Comparison of ENCODE assay signal across 18 cellular contexts in the genomic region with DNA sequence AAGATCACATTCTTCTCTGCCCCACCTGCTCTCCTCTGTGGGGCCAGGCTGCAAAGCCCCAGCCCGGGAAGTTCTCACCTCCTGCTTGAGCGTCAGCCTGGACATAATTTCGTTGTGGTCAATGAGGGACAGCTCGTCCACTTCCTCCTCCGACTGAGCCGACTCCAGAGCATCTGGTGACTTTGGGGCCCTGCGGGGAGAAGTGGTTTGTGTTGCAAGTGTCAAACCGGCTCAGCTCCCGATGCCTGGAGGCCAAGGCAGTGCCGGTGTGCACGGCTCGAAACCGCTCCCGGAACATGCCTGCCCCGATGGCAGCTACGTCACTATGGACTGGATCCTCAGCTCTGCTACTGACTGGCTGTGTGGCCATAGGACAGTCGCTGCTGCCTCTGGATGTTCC. TPM values are rescaled to one million over a fixed set of nuclear protein-coding genes. Genes with fewer than 3 reads are reported as not detected.
DNase-seq lines count a peak whose midpoint lies in the region; ATAC-seq and TF ChIP-seq lines count a peak whose summit lies in the region.
"Had no signal": no experiment of that assay in that cellular context is flagged by ENCODE, and none has a peak within 500 bp of the region (broad histone marks: within the 10 kb centered on the region; RNA-seq: fewer than 3 reads in every experiment).

No MANE protein-coding gene starts in this region.

- H3K4me3 Mint-ChIP-seq in stimulated activated naive B cell treated with anti-CD40 and anti-IgM and Interleukin-4, amounts not matched to agents 10 μg/mL and 1 μg/mL and 100 μg/mL, for 72 hours = no peak overlapping the region
- H3K4me3 Mint-ChIP-seq: CD4-positive, alpha-beta T cell; mesothelial cell of epicardium had no signal

- H3K9me3 ChIP-seq in mammary epithelial cell (replicated peaks; ENCODE audit: insufficient read depth, low read length) = no peaks in the 10 kb centered on the region
- H3K9me3 ChIP-seq: SK-N-SH had no signal

- peak overlapping the region; percentile 51 for H3K27ac Mint-ChIP-seq in stimulated activated naive B cell treated with anti-CD40 and anti-IgM and Interleukin-4, amounts not matched to agents 10 μg/mL and 1 μg/mL and 100 μg/mL, for 72 hours
- H3K27ac Mint-ChIP-seq: CD4-positive, alpha-beta T cell; mesothelial cell of epicardium had no signal

- H3K36me3 ChIP-seq in mammary epithelial cell (ENCODE audit: insufficient read depth, low read length) = no peaks in the 10 kb centered on the region

- ATAC-seq in left lobe of liver = peak; percentile 38
- ATAC-seq in stimulated activated naive B cell treated with anti-CD40 and anti-IgM and Interleukin-4, amounts not matched to agents 10 μg/mL and 1 μg/mL and 100 μg/mL, for 72 hours (replicated peaks) = no peak
- no peak for ATAC-seq in HG02852 (IDR thresholded peaks at IDR 0.05; ENCODE audit: unreplicated experiment)
- no peak for ATAC-seq in GM18498 (IDR thresholded peaks at IDR 0.05; ENCODE audit: unreplicated experiment)
- ATAC-seq: K562 had no signal

- H3K4me1 ChIP-seq in mammary epithelial cell (ENCODE audit: insufficient read depth, low read length) = no peaks in the 10 kb centered on the region

- H3K36me3 Mint-ChIP-seq in stimulated activated naive B cell treated with anti-CD40 and anti-IgM and Interleukin-4, amounts not matched to agents 10 μg/mL and 1 μg/mL and 100 μg/mL, for 72 hours = peaks cover 48 to 63% of the 10 kb centered on the region in 2 donors

- no peak for TF ChIP-seq CTCF in mammary epithelial cell (conservative IDR thresholded peaks at IDR 0.05 in 1 of 2, IDR thresholded peaks at IDR 0.05 in 1 of 2; ENCODE audit: extremely low read depth in 1 of 2, insufficient read depth in 1 of 2, low read depth in 1 of 2, low read length in 2 of 2)

- no peaks in the 10 kb centered on the region for H4K20me1 ChIP-seq in mammary epithelial cell (ENCODE audit: insufficient read depth, low read length)

- dilution Hi-C loops in mammary epithelial cell (cut with HindIII; ENCODE audit: low sequenced_read_pairs) = no loop called here

- CTCF ChIA-PET in mammary epithelial cell (lab: Charles Lee; ENCODE audit: low non-redundant PET) = no interaction called here

- peaks cover 15 to 24% of the 10 kb centered on the region in 2 donors for H3K4me1 Mint-ChIP-seq in stimulated activated naive B cell treated with anti-CD40 and anti-IgM and Interleukin-4, amounts not matched to agents 10 μg/mL and 1 μg/mL and 100 μg/mL, for 72 hours
- H3K4me1 Mint-ChIP-seq: mesothelial cell of epicardium had no signal

- no peaks in the 10 kb centered on the region for H3K79me2 ChIP-seq in mammary epithelial cell (ENCODE audit: insufficient read depth, low read length)

- H3K27me3 ChIP-seq in mammary epithelial cell (ENCODE audit: insufficient read depth, low read length) = no peaks in the 10 kb centered on the region
- H3K27me3 ChIP-seq: cardiac muscle cell had no signal

- no peak overlapping the region for H2AFZ ChIP-seq in mammary epithelial cell (ENCODE audit: low read depth, low read length)

- H3K4me2 ChIP-seq in mammary epithelial cell (ENCODE audit: insufficient read depth, low read depth, low read length) = no peak overlapping the region
- H3K4me2 ChIP-seq: SK-N-SH had no signal

- H3K4me3 ChIP-seq in mammary epithelial cell (replicated peaks in 1 of 3; ENCODE audit: insufficient read depth in 1 of 3, low read depth in 2 of 3, low read length in 3 of 3) = no peak overlapping the region
- H3K4me3 ChIP-seq: cardiac muscle cell, K562 had no signal

- peak; percentile 99 for DNase-seq in MV-4-11 (lab: John Stamatoyannopoulos, UW)
- peak in 30 of 58 donors; percentile 10 to 71 (median 38) for DNase-seq in anterior cingulate cortex (lab: John Stamatoyannopoulos, UW)
- DNase-seq in left lobe of liver (ENCODE audit: low spot score) = peak; percentile 58
- no peak for DNase-seq in stimulated activated naive B cell treated with anti-CD40 and anti-IgM and Interleukin-4, amounts not matched to agents 10 μg/mL and 1 μg/mL and 100 μg/mL, for 72 hours
- no peak for DNase-seq in NCI-H774 (lab: John Stamatoyannopoulos, UW)
- no peak for DNase-seq in mammary epithelial cell
- DNase-seq: activated CD4-positive, alpha-beta T cell treated with anti-CD3 and anti-CD28 coated beads for 4 hours; activated effector memory CD4-positive, alpha-beta T cell treated with Interleukin-2 at 50 U/mL for 16 hours; CD4-positive, alpha-beta T cell; erythroblast; NCI-H2029; NK-92 treated with Interleukin-12 subunit alpha and Interleukin-12 subunit beta, amount 100 ng/mL, for 24 hours; SK-N-SH had no signal

- in situ Hi-C loops in mammary epithelial cell (cut with MboI; ENCODE audit: low sequenced_read_pairs in 2 of 2) = loop anchor here in 1 of 2 donors (25.0 kb wide), 1 partner anchor 664 kb away; no protein-coding TSS in a partner anchor

- H3K9ac ChIP-seq in mammary epithelial cell (ENCODE audit: insufficient read depth, low read length) = no peak overlapping the region
- H3K9ac ChIP-seq: SK-N-SH had no signal

- no TSS peak for BruUV-seq in mammary epithelial cell (replicated peaks; lab: Mats Ljungman, UMichigan)

- no peak overlapping the region for H3K27ac ChIP-seq in mammary epithelial cell (ENCODE audit: insufficient read depth, low read depth, low read length)
- H3K27ac ChIP-seq: cardiac muscle cell had no signal

- H3K9me3 Mint-ChIP-seq in stimulated activated naive B cell treated with anti-CD40 and anti-IgM and Interleukin-4, amounts not matched to agents 10 μg/mL and 1 μg/mL and 100 μg/mL, for 72 hours = no peaks in the 10 kb centered on the region
- H3K9me3 Mint-ChIP-seq: CD4-positive, alpha-beta T cell; mesothelial cell of epicardium had no signal

- H3K27me3 Mint-ChIP-seq in stimulated activated naive B cell treated with anti-CD40 and anti-IgM and Interleukin-4, amounts not matched to agents 10 μg/mL and 1 μg/mL and 100 μg/mL, for 72 hours = no peaks in the 10 kb centered on the region
- H3K27me3 Mint-ChIP-seq: CD4-positive, alpha-beta T cell had no signal

- 88% methylated on average over 15 of the region's 17 CpGs for WGBS in mammary epithelial cell (ENCODE audit: low coverage, missing lambda C conversion rate)

- intact Hi-C loops in mammary epithelial cell (cut with micrococcal nuclease) = no loop called here

RNA-seq across cellular contexts. Expression of a gene that starts 52.8 kb away (rescaled TPM):
- total RNA-seq in left lobe of liver (8.5 TPM), mammary epithelial cell (not detected)
- polyA plus RNA-seq in mammary epithelial cell = not detected
- polyA minus RNA-seq in mammary epithelial cell = not detected
- total RNA-seq: cardiac muscle cell; CD4-positive, alpha-beta T cell; K562; mesothelial cell of epicardium had no signal
- polyA plus RNA-seq: cardiac muscle cell, K562, SK-N-SH had no signal

Comparison
In these comparisons a context has a peak if more than half of its experiments do, and no peak if none do; other contexts are left out.
1. DNase-seq: peak in MV-4-11 (single experiment), anterior cingulate cortex (30 of 58) and left lobe of liver (single experiment); none in stimulated activated naive B cell treated with anti-CD40 and anti-IgM and Interleukin-4, amounts not matched to agents 10 μg/mL and 1 μg/mL and 100 μg/mL, for 72 hours (single experiment), NCI-H774 (single experiment) and mammary epithelial cell (single experiment).